ENCODE assay signal across 8 cellular contexts in the genomic region with DNA sequence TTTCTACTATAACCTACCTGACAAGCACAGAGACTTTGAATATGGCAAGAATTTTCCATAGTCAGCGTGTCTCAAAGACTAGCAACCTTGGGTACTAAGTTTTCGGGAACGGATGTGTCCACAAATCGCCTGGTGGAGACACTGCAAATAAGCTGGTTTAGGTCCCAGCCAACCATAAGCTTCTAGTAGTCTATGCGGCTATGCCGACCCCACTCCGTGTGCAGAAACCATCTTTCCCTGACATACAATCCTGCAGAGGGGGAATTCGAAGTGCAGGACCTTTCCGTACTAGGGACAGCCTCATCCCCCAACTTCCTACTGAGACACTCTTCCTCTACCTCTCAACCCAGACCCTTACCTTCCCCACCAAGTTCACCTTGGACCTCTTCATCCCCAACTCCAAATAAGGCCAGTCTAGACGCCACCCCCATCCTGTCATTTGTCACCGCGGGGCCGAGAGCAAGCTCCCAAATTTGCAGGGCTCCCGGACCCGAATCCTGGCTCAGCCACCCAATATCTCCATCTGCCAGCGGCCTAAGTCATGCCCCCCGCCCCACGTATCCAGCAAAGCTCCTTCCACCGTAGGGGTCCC. TPM values are rescaled to one million over a fixed set of nuclear protein-coding genes. Genes with fewer than 3 reads are reported as not detected.
DNase-seq lines count a peak whose midpoint lies in the region; ATAC-seq and TF ChIP-seq lines count a peak whose summit lies in the region.

No MANE protein-coding gene starts in this region.

- intact Hi-C loops in Right ventricle myocardium inferior (cut with DNase I) (no loop called here), cardiac septum (cut with DNase I) (no loop called here), right lobe of liver (cut with DNase I) (no loop called here), stomach (cut with DNase I; ENCODE audit: low total_unique reads) (no loop called here)

- ATAC-seq in Right ventricle myocardium inferior (peak; percentile 42), HG02885 (IDR thresholded peaks at IDR 0.05; ENCODE audit: poor library complexity, unreplicated experiment) (peak; percentile 38), right lobe of liver (peak; percentile 15 to 45 (median 32))

- H3K36me3 ChIP-seq in right lobe of liver = no peaks in the 10 kb centered on the region
- H3K36me3 ChIP-seq in stomach = no peaks in the 10 kb centered on the region

- H3K4me3 ChIP-seq in right lobe of liver (peak overlapping the region; percentile 94 to 98 (median 94)), stomach (peak overlapping the region; percentile 89 to 99 (median 96))

- H3K4me1 ChIP-seq in right lobe of liver (peaks cover 0 to 51% (median 15%) of the 10 kb centered on the region in 4 donors), stomach (peaks cover 8 to 56% (median 41%) of the 10 kb centered on the region in 4 donors)

- H3K27ac ChIP-seq in right lobe of liver = peak overlapping the region; percentile 90 to 96 (median 94)
- H3K27ac ChIP-seq in stomach = peak overlapping the region; percentile 91 to 94 (median 92)

- 2% methylated on average over 18 of the region's 19 CpGs for WGBS in right lobe of liver (ENCODE audit: insufficient coverage, low coverage, low lambda C conversion rate, missing lambda C conversion rate)
- WGBS in stomach, 5 donors = 1 to 3% (median 2%) methylated on average over 19 of the region's 19 CpGs

- TF ChIP-seq CTCF in chondrocyte (IDR thresholded peaks at IDR 0.05) = no peak
- no peak for TF ChIP-seq CTCF in right lobe of liver (IDR thresholded peaks at IDR 0.05)
- no peak for TF ChIP-seq CTCF in stomach (IDR thresholded peaks at IDR 0.05)

- peak overlapping the region; percentile 96 for H3K27ac Mint-ChIP-seq in chondrocyte (ENCODE audit: unreplicated experiment)

- H3K4me1 Mint-ChIP-seq in chondrocyte (ENCODE audit: low read depth) = peaks cover 25% of the 10 kb centered on the region

- no peak for TF ChIP-seq EP300 in stomach (IDR thresholded peaks at IDR 0.05)

- no peaks in the 10 kb centered on the region for H3K27me3 Mint-ChIP-seq in chondrocyte (ENCODE audit: low read depth)

- in situ Hi-C loops in SK-MEL-5 (cut with HindIII; ENCODE audit: low pct_unique_long_range_greater_than_20kb, low sequenced_read_pairs) = no loop called here

- H3K36me3 Mint-ChIP-seq in chondrocyte (ENCODE audit: low read depth) = no peaks in the 10 kb centered on the region

- DNase-seq in Right ventricle myocardium inferior (ENCODE audit: missing footprints) (no peak), cardiac septum (ENCODE audit: low spot score) (no peak), SK-MEL-5 (ENCODE audit: low read depth, low spot score) (peak; percentile 40), chondrocyte (ENCODE audit: low spot score) (peak; percentile 77), right lobe of liver (peak in 1 of 3 donors; percentile 42), stomach (no peak), T-helper 9 cell (no peak)

- no peaks in the 10 kb centered on the region for H3K9me3 Mint-ChIP-seq in chondrocyte (ENCODE audit: low read depth)

- H3K9me3 ChIP-seq in right lobe of liver = no peaks in the 10 kb centered on the region
- H3K9me3 ChIP-seq in stomach = no peaks in the 10 kb centered on the region

- no peak for TF ChIP-seq POLR2A in right lobe of liver (IDR thresholded peaks at IDR 0.05)
- TF ChIP-seq POLR2A in stomach (IDR thresholded peaks at IDR 0.05) = no peak

- H3K27me3 ChIP-seq in right lobe of liver (no peaks in the 10 kb centered on the region), stomach (no peaks in the 10 kb centered on the region)

- peak overlapping the region; percentile 92 for H3K4me3 Mint-ChIP-seq in chondrocyte (ENCODE audit: unreplicated experiment)

RNA-seq across cellular contexts. Expression of gene SUCLG1, which starts 0.5 kb away (rescaled TPM):
- total RNA-seq in Right ventricle myocardium inferior (309 TPM), cardiac septum (216 TPM), chondrocyte (38.3 to 46.0 TPM (median 39.0 TPM) in 3 replicates), right lobe of liver (10 to 100 TPM; 73.4 to 86.7 (median 82.8) TPM), stomach (10 to 100 TPM; 19.6 to 98.6 (median 83.7) TPM)
- 184 and 194 TPM in 2 replicates for total RNA-seq in SK-MEL-5 (2014; rRNA removed; shearing (Covaris generic))
- 182 and 197 TPM in 2 replicates for polyA plus RNA-seq in SK-MEL-5 (2015; cell fraction: cytosol; rRNA removed)
- polyA plus RNA-seq in SK-MEL-5 (2015; cell fraction: nucleus; rRNA removed) = 134 and 144 TPM in 2 replicates
- polyA plus RNA-seq in stomach = 100 to 1,000 TPM in 2 of 3 donors, 10 to 100 TPM in 1; 89.0 to 115 (median 102) TPM

RNA-seq across cellular contexts. Expression of gene DNAH6, which starts 57.8 kb away (rescaled TPM):
- total RNA-seq in Right ventricle myocardium inferior (0.05 TPM), cardiac septum (0.22 TPM), chondrocyte (0.12 TPM in 1 of 3 replicates, not detected in the others), right lobe of liver (1 to 10 TPM in 3 of 6 experiments, under 1 TPM in 3; 0.66 to 2.3 (median 1.3) TPM), stomach (1 to 10 TPM in 3 of 5 donors, under 1 TPM in 2; 0.29 to 4.5 (median 1.3) TPM)
- 12.1 and 15.6 TPM in 2 replicates for total RNA-seq in SK-MEL-5 (2014; rRNA removed; shearing (Covaris generic))
- polyA plus RNA-seq in SK-MEL-5 (2015; cell fraction: cytosol; rRNA removed) = 7.5 and 9.3 TPM in 2 replicates
- polyA plus RNA-seq in SK-MEL-5 (2015; cell fraction: nucleus; rRNA removed) = 8.6 and 10.6 TPM in 2 replicates
- under 1 TPM; 0.15 to 0.20 (median 0.19) TPM for polyA plus RNA-seq in stomach

Comparison
In these comparisons a context has a peak if more than half of its experiments do, and no peak if none do; other contexts are left out.
1. DNase-seq: peak in SK-MEL-5 (single experiment) and chondrocyte (single experiment); none in Right ventricle myocardium inferior (single experiment), cardiac septum (single experiment), stomach (single experiment) and T-helper 9 cell (single experiment).
2. Peak in every context shown above with its lines, with median percentiles within 50 percentile points of each other: ATAC-seq.